1 cellular context compared by ENCODE assay signal in genomic region chr3:134143828-134144390, GRCh38.
TF ChIP-seq lines count a peak whose summit lies in the region.

No MANE protein-coding gene starts in this region.

TF ChIP-seq in HepG2, 621 proteins besides CTCF, POLR2A, EP300 and RAD21 (continued from another document and continues in another):
- TF ChIP-seq ZNF280B (CRISPR knock-in tag; IDR thresholded peaks at IDR 0.05; ENCODE audit: borderline replicate concordance) = no peak
- TF ChIP-seq, protein P1, sequence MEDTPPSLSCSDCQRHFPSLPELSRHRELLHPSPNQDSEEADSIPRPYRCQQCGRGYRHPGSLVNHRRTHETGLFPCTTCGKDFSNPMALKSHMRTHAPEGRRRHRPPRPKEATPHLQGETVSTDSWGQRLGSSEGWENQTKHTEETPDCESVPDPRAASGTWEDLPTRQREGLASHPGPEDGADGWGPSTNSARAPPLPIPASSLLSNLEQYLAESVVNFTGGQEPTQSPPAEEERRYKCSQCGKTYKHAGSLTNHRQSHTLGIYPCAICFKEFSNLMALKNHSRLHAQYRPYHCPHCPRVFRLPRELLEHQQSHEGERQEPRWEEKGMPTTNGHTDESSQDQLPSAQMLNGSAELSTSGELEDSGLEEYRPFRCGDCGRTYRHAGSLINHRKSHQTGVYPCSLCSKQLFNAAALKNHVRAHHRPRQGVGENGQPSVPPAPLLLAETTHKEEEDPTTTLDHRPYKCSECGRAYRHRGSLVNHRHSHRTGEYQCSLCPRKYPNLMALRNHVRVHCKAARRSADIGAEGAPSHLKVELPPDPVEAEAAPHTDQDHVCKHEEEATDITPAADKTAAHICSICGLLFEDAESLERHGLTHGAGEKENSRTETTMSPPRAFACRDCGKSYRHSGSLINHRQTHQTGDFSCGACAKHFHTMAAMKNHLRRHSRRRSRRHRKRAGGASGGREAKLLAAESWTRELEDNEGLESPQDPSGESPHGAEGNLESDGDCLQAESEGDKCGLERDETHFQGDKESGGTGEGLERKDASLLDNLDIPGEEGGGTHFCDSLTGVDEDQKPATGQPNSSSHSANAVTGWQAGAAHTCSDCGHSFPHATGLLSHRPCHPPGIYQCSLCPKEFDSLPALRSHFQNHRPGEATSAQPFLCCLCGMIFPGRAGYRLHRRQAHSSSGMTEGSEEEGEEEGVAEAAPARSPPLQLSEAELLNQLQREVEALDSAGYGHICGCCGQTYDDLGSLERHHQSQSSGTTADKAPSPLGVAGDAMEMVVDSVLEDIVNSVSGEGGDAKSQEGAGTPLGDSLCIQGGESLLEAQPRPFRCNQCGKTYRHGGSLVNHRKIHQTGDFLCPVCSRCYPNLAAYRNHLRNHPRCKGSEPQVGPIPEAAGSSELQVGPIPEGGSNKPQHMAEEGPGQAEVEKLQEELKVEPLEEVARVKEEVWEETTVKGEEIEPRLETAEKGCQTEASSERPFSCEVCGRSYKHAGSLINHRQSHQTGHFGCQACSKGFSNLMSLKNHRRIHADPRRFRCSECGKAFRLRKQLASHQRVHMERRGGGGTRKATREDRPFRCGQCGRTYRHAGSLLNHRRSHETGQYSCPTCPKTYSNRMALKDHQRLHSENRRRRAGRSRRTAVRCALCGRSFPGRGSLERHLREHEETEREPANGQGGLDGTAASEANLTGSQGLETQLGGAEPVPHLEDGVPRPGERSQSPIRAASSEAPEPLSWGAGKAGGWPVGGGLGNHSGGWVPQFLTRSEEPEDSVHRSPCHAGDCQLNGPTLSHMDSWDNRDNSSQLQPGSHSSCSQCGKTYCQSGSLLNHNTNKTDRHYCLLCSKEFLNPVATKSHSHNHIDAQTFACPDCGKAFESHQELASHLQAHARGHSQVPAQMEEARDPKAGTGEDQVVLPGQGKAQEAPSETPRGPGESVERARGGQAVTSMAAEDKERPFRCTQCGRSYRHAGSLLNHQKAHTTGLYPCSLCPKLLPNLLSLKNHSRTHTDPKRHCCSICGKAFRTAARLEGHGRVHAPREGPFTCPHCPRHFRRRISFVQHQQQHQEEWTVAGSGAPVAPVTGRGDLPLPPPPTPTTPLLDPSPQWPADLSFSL (CRISPR knock-in tag; IDR thresholded peaks at IDR 0.05) = no peak
- no peak for TF ChIP-seq SAFB2 (CRISPR knock-in tag; IDR thresholded peaks at IDR 0.05; ENCODE audit: borderline replicate concordance, low read depth)
- TF ChIP-seq POLR2AphosphoS2 (IDR thresholded peaks at IDR 0.05; ENCODE audit: low read depth, low read length) = no peak
- TF ChIP-seq SAP130 (CRISPR knock-in tag; IDR thresholded peaks at IDR 0.05; ENCODE audit: low read depth) = no peak
- no peak for TF ChIP-seq ZNF235 (CRISPR knock-in tag; IDR thresholded peaks at IDR 0.05; ENCODE audit: borderline replicate concordance)
- peak; percentile 77 for TF ChIP-seq NR2F6 (IDR thresholded peaks at IDR 0.05)
- TF ChIP-seq NR2F6 (CRISPR knock-in tag; IDR thresholded peaks at IDR 0.05) = peak; percentile 75
- TF ChIP-seq HNF4G (IDR thresholded peaks at IDR 0.05; ENCODE audit: borderline replicate concordance, low read depth, low read length) = 0 out of 2 replicates have a peak, but pooled peaks have one; percentile 29
- no peak for TF ChIP-seq HNF4G (CRISPR knock-in tag; IDR thresholded peaks at IDR 0.05; ENCODE audit: borderline replicate concordance, low read depth)
- no peak for TF ChIP-seq FOXA1 (IDR thresholded peaks at IDR 0.05)
- no peak for TF ChIP-seq FOXA1 (CRISPR knock-in tag; IDR thresholded peaks at IDR 0.05)
- TF ChIP-seq CAMTA2 (CRISPR knock-in tag; IDR thresholded peaks at IDR 0.05; ENCODE audit: borderline replicate concordance) = no peak
- TF ChIP-seq, protein P2, sequence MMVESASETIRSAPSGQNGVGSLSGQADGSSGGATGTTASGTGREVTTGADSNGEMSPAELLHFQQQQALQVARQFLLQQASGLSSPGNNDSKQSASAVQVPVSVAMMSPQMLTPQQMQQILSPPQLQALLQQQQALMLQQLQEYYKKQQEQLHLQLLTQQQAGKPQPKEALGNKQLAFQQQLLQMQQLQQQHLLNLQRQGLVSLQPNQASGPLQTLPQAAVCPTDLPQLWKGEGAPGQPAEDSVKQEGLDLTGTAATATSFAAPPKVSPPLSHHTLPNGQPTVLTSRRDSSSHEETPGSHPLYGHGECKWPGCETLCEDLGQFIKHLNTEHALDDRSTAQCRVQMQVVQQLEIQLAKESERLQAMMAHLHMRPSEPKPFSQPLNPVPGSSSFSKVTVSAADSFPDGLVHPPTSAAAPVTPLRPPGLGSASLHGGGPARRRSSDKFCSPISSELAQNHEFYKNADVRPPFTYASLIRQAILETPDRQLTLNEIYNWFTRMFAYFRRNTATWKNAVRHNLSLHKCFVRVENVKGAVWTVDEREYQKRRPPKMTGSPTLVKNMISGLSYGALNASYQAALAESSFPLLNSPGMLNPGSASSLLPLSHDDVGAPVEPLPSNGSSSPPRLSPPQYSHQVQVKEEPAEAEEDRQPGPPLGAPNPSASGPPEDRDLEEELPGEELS (CRISPR knock-in tag; IDR thresholded peaks at IDR 0.05) = no peak
- TF ChIP-seq, protein P3, sequence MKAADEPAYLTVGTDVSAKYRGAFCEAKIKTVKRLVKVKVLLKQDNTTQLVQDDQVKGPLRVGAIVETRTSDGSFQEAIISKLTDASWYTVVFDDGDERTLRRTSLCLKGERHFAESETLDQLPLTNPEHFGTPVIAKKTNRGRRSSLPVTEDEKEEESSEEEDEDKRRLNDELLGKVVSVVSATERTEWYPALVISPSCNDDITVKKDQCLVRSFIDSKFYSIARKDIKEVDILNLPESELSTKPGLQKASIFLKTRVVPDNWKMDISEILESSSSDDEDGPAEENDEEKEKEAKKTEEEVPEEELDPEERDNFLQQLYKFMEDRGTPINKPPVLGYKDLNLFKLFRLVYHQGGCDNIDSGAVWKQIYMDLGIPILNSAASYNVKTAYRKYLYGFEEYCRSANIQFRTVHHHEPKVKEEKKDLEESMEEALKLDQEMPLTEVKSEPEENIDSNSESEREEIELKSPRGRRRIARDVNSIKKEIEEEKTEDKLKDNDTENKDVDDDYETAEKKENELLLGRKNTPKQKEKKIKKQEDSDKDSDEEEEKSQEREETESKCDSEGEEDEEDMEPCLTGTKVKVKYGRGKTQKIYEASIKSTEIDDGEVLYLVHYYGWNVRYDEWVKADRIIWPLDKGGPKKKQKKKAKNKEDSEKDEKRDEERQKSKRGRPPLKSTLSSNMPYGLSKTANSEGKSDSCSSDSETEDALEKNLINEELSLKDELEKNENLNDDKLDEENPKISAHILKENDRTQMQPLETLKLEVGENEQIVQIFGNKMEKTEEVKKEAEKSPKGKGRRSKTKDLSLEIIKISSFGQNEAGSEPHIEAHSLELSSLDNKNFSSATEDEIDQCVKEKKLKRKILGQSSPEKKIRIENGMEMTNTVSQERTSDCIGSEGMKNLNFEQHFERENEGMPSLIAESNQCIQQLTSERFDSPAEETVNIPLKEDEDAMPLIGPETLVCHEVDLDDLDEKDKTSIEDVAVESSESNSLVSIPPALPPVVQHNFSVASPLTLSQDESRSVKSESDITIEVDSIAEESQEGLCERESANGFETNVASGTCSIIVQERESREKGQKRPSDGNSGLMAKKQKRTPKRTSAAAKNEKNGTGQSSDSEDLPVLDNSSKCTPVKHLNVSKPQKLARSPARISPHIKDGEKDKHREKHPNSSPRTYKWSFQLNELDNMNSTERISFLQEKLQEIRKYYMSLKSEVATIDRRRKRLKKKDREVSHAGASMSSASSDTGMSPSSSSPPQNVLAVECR (CRISPR knock-in tag; IDR thresholded peaks at IDR 0.05; ENCODE audit: borderline replicate concordance) = no peak
- TF ChIP-seq SMYD3 (CRISPR knock-in tag; IDR thresholded peaks at IDR 0.05) = no peak
- no peak for TF ChIP-seq NRL (CRISPR knock-in tag; IDR thresholded peaks at IDR 0.05; ENCODE audit: borderline replicate concordance)
- no peak for TF ChIP-seq NCOA5 (CRISPR knock-in tag; IDR thresholded peaks at IDR 0.05)
- TF ChIP-seq ZEB1 (IDR thresholded peaks at IDR 0.05; ENCODE audit: insufficient replicate concordance, low read depth) = no peak
- TF ChIP-seq IKZF4 (CRISPR knock-in tag; IDR thresholded peaks at IDR 0.05; ENCODE audit: borderline replicate concordance, low read depth, not compliant biosample characterization) = no peak
- no peak for TF ChIP-seq ZNF780A (CRISPR knock-in tag; IDR thresholded peaks at IDR 0.05)
- no peak for TF ChIP-seq ZNF704 (CRISPR knock-in tag; IDR thresholded peaks at IDR 0.05; ENCODE audit: borderline replicate concordance)
- peak; percentile 67 for TF ChIP-seq HNF4A (CRISPR knock-in tag; IDR thresholded peaks at IDR 0.05)
- no peak for TF ChIP-seq ZNF180 (CRISPR knock-in tag; IDR thresholded peaks at IDR 0.05; ENCODE audit: borderline replicate concordance, low read depth)
- TF ChIP-seq NR2F2 (IDR thresholded peaks at IDR 0.05; ENCODE audit: borderline replicate concordance, low read depth) = peak; percentile 55; the same call in 1 of the 2 replicates
- no peak for TF ChIP-seq ZNF232 (CRISPR knock-in tag; IDR thresholded peaks at IDR 0.05; ENCODE audit: borderline replicate concordance)
- TF ChIP-seq, protein P4, sequence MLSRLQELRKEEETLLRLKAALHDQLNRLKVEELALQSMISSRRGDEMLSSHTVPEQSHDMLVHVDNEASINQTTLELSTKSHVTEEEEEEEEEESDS (CRISPR knock-in tag; IDR thresholded peaks at IDR 0.05; ENCODE audit: borderline replicate concordance) = no peak
- TF ChIP-seq DPF2 (CRISPR knock-in tag; IDR thresholded peaks at IDR 0.05; ENCODE audit: borderline replicate concordance, low read depth) = no peak
- no peak for TF ChIP-seq CENPBD1 (CRISPR knock-in tag; IDR thresholded peaks at IDR 0.05; ENCODE audit: borderline replicate concordance, low read depth)
- peak; percentile 63 for TF ChIP-seq RBM22 (optimal IDR thresholded peaks at IDR 0.05; ENCODE audit: low read length)
- TF ChIP-seq CHD2 (IDR thresholded peaks at IDR 0.05; ENCODE audit: low read depth, low read length) = no peak
- TF ChIP-seq, protein P5, sequence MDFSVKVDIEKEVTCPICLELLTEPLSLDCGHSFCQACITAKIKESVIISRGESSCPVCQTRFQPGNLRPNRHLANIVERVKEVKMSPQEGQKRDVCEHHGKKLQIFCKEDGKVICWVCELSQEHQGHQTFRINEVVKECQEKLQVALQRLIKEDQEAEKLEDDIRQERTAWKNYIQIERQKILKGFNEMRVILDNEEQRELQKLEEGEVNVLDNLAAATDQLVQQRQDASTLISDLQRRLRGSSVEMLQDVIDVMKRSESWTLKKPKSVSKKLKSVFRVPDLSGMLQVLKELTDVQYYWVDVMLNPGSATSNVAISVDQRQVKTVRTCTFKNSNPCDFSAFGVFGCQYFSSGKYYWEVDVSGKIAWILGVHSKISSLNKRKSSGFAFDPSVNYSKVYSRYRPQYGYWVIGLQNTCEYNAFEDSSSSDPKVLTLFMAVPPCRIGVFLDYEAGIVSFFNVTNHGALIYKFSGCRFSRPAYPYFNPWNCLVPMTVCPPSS (IDR thresholded peaks at IDR 0.05) = no peak
- no peak for TF ChIP-seq TBL1XR1 (IDR thresholded peaks at IDR 0.05; ENCODE audit: borderline replicate concordance, low read length, partially characterized antibody)
- no peak for TF ChIP-seq MXD1 (CRISPR knock-in tag; IDR thresholded peaks at IDR 0.05)
- TF ChIP-seq ATF7-NPFF (CRISPR knock-in tag; IDR thresholded peaks at IDR 0.05; ENCODE audit: low read depth) = no peak
- no peak for TF ChIP-seq RFXAP (CRISPR knock-in tag; IDR thresholded peaks at IDR 0.05; ENCODE audit: borderline replicate concordance)
- no peak for TF ChIP-seq TGIF2 (CRISPR knock-in tag; IDR thresholded peaks at IDR 0.05)
- no peak for TF ChIP-seq TSC22D2 (CRISPR knock-in tag; IDR thresholded peaks at IDR 0.05; ENCODE audit: borderline replicate concordance)
- no peak for TF ChIP-seq GTF3A (CRISPR knock-in tag; conservative IDR thresholded peaks at IDR 0.05)
- no peak for TF ChIP-seq ZNF747 (CRISPR knock-in tag; IDR thresholded peaks at IDR 0.05; ENCODE audit: borderline replicate concordance)
- TF ChIP-seq, protein P6, sequence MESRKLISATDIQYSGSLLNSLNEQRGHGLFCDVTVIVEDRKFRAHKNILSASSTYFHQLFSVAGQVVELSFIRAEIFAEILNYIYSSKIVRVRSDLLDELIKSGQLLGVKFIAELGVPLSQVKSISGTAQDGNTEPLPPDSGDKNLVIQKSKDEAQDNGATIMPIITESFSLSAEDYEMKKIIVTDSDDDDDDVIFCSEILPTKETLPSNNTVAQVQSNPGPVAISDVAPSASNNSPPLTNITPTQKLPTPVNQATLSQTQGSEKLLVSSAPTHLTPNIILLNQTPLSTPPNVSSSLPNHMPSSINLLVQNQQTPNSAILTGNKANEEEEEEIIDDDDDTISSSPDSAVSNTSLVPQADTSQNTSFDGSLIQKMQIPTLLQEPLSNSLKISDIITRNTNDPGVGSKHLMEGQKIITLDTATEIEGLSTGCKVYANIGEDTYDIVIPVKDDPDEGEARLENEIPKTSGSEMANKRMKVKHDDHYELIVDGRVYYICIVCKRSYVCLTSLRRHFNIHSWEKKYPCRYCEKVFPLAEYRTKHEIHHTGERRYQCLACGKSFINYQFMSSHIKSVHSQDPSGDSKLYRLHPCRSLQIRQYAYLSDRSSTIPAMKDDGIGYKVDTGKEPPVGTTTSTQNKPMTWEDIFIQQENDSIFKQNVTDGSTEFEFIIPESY (CRISPR knock-in tag; IDR thresholded peaks at IDR 0.05) = peak; percentile 82
- TF ChIP-seq FLYWCH1 (CRISPR knock-in tag; IDR thresholded peaks at IDR 0.05) = no peak
